In genomic region chr16:4743217-4743897, GRCh38 we compare ENCODE assay signal across 1 cellular context.
TF ChIP-seq lines count a peak whose summit lies in the region.

No MANE protein-coding gene starts in this region.

TF ChIP-seq in IMR-90, 13 proteins besides CTCF, POLR2A, EP300 and RAD21:
- no peak for TF ChIP-seq FOS (IDR thresholded peaks at IDR 0.05; ENCODE audit: low read depth, low read length)
- TF ChIP-seq MAZ (IDR thresholded peaks at IDR 0.05; ENCODE audit: borderline replicate concordance, low read depth, low read length) = no peak
- no peak for TF ChIP-seq BHLHE40 (IDR thresholded peaks at IDR 0.05; ENCODE audit: low read depth, low read length)
- no peak for TF ChIP-seq SMC3 (IDR thresholded peaks at IDR 0.05; ENCODE audit: low read depth, low read length)
- no peak for TF ChIP-seq MXI1 (IDR thresholded peaks at IDR 0.05; ENCODE audit: borderline replicate concordance, low read depth, low read length)
- no peak for TF ChIP-seq CEBPB (IDR thresholded peaks at IDR 0.05; ENCODE audit: low read depth, low read length)
- no peak for TF ChIP-seq RCOR1 (IDR thresholded peaks at IDR 0.05; ENCODE audit: insufficient replicate concordance, low read length)
- no peak for TF ChIP-seq CHD1 (IDR thresholded peaks at IDR 0.05; ENCODE audit: low read depth, low read length)
